ENCODE assay signal across 19 cellular contexts in genomic region chr22:39414377-39414776, GRCh38. TPM values are rescaled to one million over a fixed set of nuclear protein-coding genes. Genes with fewer than 3 reads are reported as not detected.
DNase-seq lines count a peak whose midpoint lies in the region; ATAC-seq and TF ChIP-seq lines count a peak whose summit lies in the region.
"Had no signal": no experiment of that assay in that cellular context is flagged by ENCODE, and none has a peak within 500 bp of the region (broad histone marks: within the 10 kb centered on the region; RNA-seq: fewer than 3 reads in every experiment).

No MANE protein-coding gene starts in this region.

- H3K4me1 ChIP-seq in left ventricle myocardium inferior = peaks cover 39% of the 10 kb centered on the region
- H3K4me1 ChIP-seq: body of pancreas had no signal

- no peak overlapping the region for H3K4me3 ChIP-seq in left ventricle myocardium inferior
- H3K4me3 ChIP-seq: body of pancreas, esophagus squamous epithelium, right atrium auricular region, SJCRH30 had no signal

- peaks cover 12% of the 10 kb centered on the region for H3K36me3 Mint-ChIP-seq in chondrocyte (ENCODE audit: low read depth)

- intact Hi-C loops in left ventricle myocardium inferior (cut with micrococcal nuclease) = no loop called here
- intact Hi-C loops in Right ventricle myocardium inferior (cut with DNase I) = loop anchor here (10.0 kb wide), 1 partner anchor 70 kb away; the partner anchor contains the start of gene SYNGR1
- intact Hi-C loops in posterior vena cava (cut with DNase I) = no loop called here

- H3K4me3 Mint-ChIP-seq in chondrocyte (ENCODE audit: unreplicated experiment) = no peak overlapping the region
- H3K4me3 Mint-ChIP-seq: activated CD4-positive, alpha-beta memory T cell treated with anti-CD3 and anti-CD28 coated beads, Interleukin-2, amount 10 ng/mL, durations not matched to agents 7 days and 5 days; memory B cell had no signal

- peak overlapping the region; percentile 70 for H3K27ac ChIP-seq in left ventricle myocardium inferior (replicated peaks)
- H3K27ac ChIP-seq: body of pancreas, SJCRH30 had no signal

- no peak for TF ChIP-seq CTCF in left ventricle myocardium inferior (IDR thresholded peaks at IDR 0.05; ENCODE audit: borderline replicate concordance)
- TF ChIP-seq CTCF in chondrocyte (IDR thresholded peaks at IDR 0.05) = no peak

- H3K9me3 Mint-ChIP-seq in chondrocyte (ENCODE audit: low read depth) = no peaks in the 10 kb centered on the region
- H3K9me3 Mint-ChIP-seq: activated CD4-positive, alpha-beta memory T cell treated with anti-CD3 and anti-CD28 coated beads, Interleukin-2, amount 10 ng/mL, durations not matched to agents 7 days and 5 days; CD4-positive, CD25-positive, alpha-beta regulatory T cell; memory B cell had no signal

- no peak for DNase-seq in left ventricle myocardium inferior
- no peak for DNase-seq in Right ventricle myocardium inferior (ENCODE audit: missing footprints)
- DNase-seq in chondrocyte (ENCODE audit: low spot score) = peak; percentile 49
- DNase-seq in posterior vena cava (ENCODE audit: low spot score) = peak; percentile 69
- DNase-seq in NCI-H2029 treated with DMSO at 0.1 percent for 48 hours (lab: John Stamatoyannopoulos, UW) = no peak
- no peak for DNase-seq in T1000 (lab: John Stamatoyannopoulos, UW)
- no peak for DNase-seq in nucleus accumbens (lab: John Stamatoyannopoulos, UW)
- DNase-seq: activated CD4-positive, alpha-beta memory T cell treated with anti-CD3 and anti-CD28 coated beads, Interleukin-2, amount 10 ng/mL, durations not matched to agents 7 days and 5 days; activated T-cell treated with anti-CD3 and anti-CD28 coated beads, Interleukin-2, amount 50 U/mL, for 48 hours; body of pancreas; CD4-positive, CD25-positive, alpha-beta regulatory T cell; effector CD8-positive, alpha-beta T cell; esophagus squamous epithelium; H7; NCI-H2081 treated with DMSO at 0.1 percent for 48 hours; NCI-H446; SJCRH30 had no signal

- no peaks in the 10 kb centered on the region for H3K27me3 Mint-ChIP-seq in chondrocyte (ENCODE audit: low read depth)
- H3K27me3 Mint-ChIP-seq: activated CD4-positive, alpha-beta memory T cell treated with anti-CD3 and anti-CD28 coated beads, Interleukin-2, amount 10 ng/mL, durations not matched to agents 7 days and 5 days; CD4-positive, CD25-positive, alpha-beta regulatory T cell; memory B cell had no signal

- no peak overlapping the region for H3K27ac Mint-ChIP-seq in chondrocyte (ENCODE audit: unreplicated experiment)
- H3K27ac Mint-ChIP-seq: activated CD4-positive, alpha-beta memory T cell treated with anti-CD3 and anti-CD28 coated beads, Interleukin-2, amount 10 ng/mL, durations not matched to agents 7 days and 5 days; memory B cell had no signal

- H3K36me3 ChIP-seq in left ventricle myocardium inferior = peaks cover 40% of the 10 kb centered on the region
- H3K36me3 ChIP-seq: SJCRH30 had no signal

- no peaks in the 10 kb centered on the region for H3K9me3 ChIP-seq in left ventricle myocardium inferior (replicated peaks)
- H3K9me3 ChIP-seq: body of pancreas, esophagus squamous epithelium, right atrium auricular region, SJCRH30 had no signal

- no peak for ATAC-seq in Right ventricle myocardium inferior
- ATAC-seq: body of pancreas had no signal

- H3K27me3 ChIP-seq in left ventricle myocardium inferior (ENCODE audit: low read depth) = no peaks in the 10 kb centered on the region
- H3K27me3 ChIP-seq: body of pancreas, esophagus squamous epithelium, right atrium auricular region, SJCRH30 had no signal

- H3K4me1 Mint-ChIP-seq in chondrocyte (ENCODE audit: low read depth) = peaks cover 4% of the 10 kb centered on the region

RNA-seq across cellular contexts. Expression of gene TAB1, which starts 14.8 kb away (rescaled TPM):
- total RNA-seq in left ventricle myocardium inferior = 19.4 TPM
- 17.3 TPM for total RNA-seq in Right ventricle myocardium inferior
- 17.1 to 24.5 TPM (median 21.3 TPM) in 3 replicates for total RNA-seq in chondrocyte
- total RNA-seq in posterior vena cava = 10 to 100 TPM; 20.0 to 20.7 TPM

RNA-seq across cellular contexts. Expression of gene MGAT3, which starts 42.4 kb away (rescaled TPM):
- total RNA-seq in left ventricle myocardium inferior (3.2 TPM), Right ventricle myocardium inferior (5.9 TPM), chondrocyte (3.6 to 6.4 TPM (median 6.1 TPM) in 3 replicates), posterior vena cava (1 to 10 TPM; 2.3 to 3.2 TPM)
- total RNA-seq: SJCRH30 had no signal

Comparison
In these comparisons a context has a peak if more than half of its experiments do, and no peak if none do; other contexts are left out.
1. DNase-seq: peak in chondrocyte (single experiment) and posterior vena cava (single experiment); none in left ventricle myocardium inferior (single experiment), Right ventricle myocardium inferior (single experiment), NCI-H2029 treated with DMSO at 0.1 percent for 48 hours (single experiment), T1000 (single experiment) and nucleus accumbens (0 of 56).